Comparison of ENCODE assay signal across 1 cellular context in genomic region chr11:68657021-68657780, GRCh38.
TF ChIP-seq lines count a peak whose summit lies in the region.

No MANE protein-coding gene starts in this region.

TF ChIP-seq in GM23338, 12 proteins besides CTCF, POLR2A, EP300 and RAD21 (continued from another document):
- TF ChIP-seq ZNF462 (CRISPR knock-in tag; IDR thresholded peaks at IDR 0.05) = no peak
